In the genomic region with DNA sequence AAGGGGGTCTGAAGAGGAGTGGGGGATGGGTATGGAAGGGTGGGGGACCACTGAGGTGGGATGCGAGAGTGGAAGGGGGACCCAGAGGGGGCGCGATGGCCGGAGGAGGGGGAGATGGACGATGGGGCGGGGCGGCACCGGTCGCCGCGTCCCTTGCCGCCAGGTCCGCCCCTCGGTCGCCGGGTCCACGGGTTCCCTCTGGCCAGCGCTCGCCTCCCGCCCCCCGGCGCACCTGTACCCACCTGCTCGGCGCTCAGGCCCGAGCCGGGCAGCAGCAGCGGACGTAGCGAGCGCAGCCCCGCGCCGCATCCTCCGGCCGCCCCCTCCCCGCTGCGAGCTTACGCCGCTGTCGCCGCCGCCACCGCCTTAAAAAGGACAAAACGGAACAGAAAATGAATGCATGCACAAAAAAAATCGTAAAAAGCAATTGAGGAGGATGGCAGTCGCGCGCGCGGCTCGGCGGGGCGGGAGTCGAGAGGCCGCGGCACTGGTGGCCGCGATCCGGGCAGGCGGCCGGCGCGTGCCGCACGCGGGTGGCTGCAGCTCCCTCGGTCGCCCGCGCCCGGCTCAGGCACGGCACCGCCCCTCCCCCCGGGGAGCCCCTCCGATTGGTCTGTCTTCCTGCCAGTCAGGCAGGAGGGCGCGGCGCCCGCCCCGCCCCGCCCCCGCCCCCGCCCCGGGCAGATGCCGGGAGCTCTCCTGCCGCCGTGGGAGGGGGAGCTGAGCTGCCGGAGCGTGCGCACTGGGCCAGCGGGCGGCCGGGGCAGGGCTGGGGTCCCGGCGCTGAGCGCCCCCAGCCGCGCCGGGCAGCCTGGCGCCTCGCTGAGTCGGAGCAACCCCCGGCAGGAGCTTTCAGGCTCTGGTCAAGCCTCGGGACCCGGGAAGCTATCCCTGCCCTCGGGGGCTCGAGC, we compare ENCODE assay signal across 8 cellular contexts.
DNase-seq lines count a peak whose midpoint lies in the region; ATAC-seq and TF ChIP-seq lines count a peak whose summit lies in the region.

A gene (minus strand): TSS at position 539 of the 911 bp plus-strand sequence. CDS start 87,699 bp downstream, outside the sequence.

- peak within 1 kb of the TSS; percentile 76 for H2AFZ ChIP-seq in KMS-11 (ENCODE audit: low read depth)

- H3K4me3 ChIP-seq in KMS-11 (IDR thresholded peaks at IDR 0.05; ENCODE audit: insufficient read depth, low read depth, low read length) = no peak within 1 kb of the TSS

- H3K9ac ChIP-seq in KMS-11 = peak within 1 kb of the TSS; percentile 53; the same call in 1 of the 2 replicates

- no peak for TF ChIP-seq CTCF in KMS-11 (conservative IDR thresholded peaks at IDR 0.05; ENCODE audit: low read depth, low read length)

- no peaks in the 10 kb centered on the region for H3K79me2 ChIP-seq in KMS-11 (ENCODE audit: insufficient read depth, low read depth)

- DNase-seq in ELR (ENCODE audit: low read depth) (peak; percentile 21), cerebellar cortex (ENCODE audit: low spot score) (peak; percentile 70), left kidney (ENCODE audit: low read depth, low spot score) (peak; percentile 88), DMS153 (lab: John Stamatoyannopoulos, UW) (no peak)
- peak; percentile 74 to 81 for DNase-seq in stimulated activated CD4-positive, alpha-beta T cell treated with anti-CD3 and anti-CD28 coated beads, Interleukin-4, amount 100 ng/mL, for 4 hours

- no peak within 1 kb of the TSS for H3K27ac ChIP-seq in KMS-11

- no peaks in the 10 kb centered on the region for H4K20me1 ChIP-seq in KMS-11 (ENCODE audit: insufficient read depth)

- peak within 1 kb of the TSS; percentile 67 for H3K4me2 ChIP-seq in KMS-11

- H3K4me1 ChIP-seq in KMS-11 (ENCODE audit: low read depth, poor library complexity, severe bottlenecking) = no peaks in the 10 kb centered on the region

- H3K36me3 ChIP-seq in KMS-11 (ENCODE audit: insufficient read depth) = no peaks in the 10 kb centered on the region

- ATAC-seq in GM21576 (IDR thresholded peaks at IDR 0.05; ENCODE audit: unreplicated experiment) = peak; percentile 69
- peak; percentile 57 to 61 for ATAC-seq in activated CD4-positive, CD25-positive, alpha-beta regulatory T cell treated with anti-CD3 and anti-CD28 coated beads, Interleukin-2, amount 50 U/mL, for 24 hours

- no peaks in the 10 kb centered on the region for H3K27me3 ChIP-seq in KMS-11 (ENCODE audit: insufficient read depth, low read depth)
